Comparison of ENCODE assay signal across 8 cellular contexts in genomic region chr14:34713122-34713680, GRCh38. TPM values are rescaled to one million over a fixed set of nuclear protein-coding genes. Genes with fewer than 3 reads are reported as not detected.
DNase-seq lines count a peak whose midpoint lies in the region; ATAC-seq and TF ChIP-seq lines count a peak whose summit lies in the region.

No MANE protein-coding gene starts in this region.

- peak overlapping the region; percentile 85 for H3K4me3 ChIP-seq in GM12865 (ENCODE audit: low read depth, low read length)
- peak overlapping the region; percentile 71 for H3K4me3 ChIP-seq in fibroblast of pulmonary artery (replicated peaks; ENCODE audit: low read depth, low read length)
- peak overlapping the region; percentile 85 to 99 (median 95) for H3K4me3 ChIP-seq in sigmoid colon

- TF ChIP-seq EP300 in sigmoid colon (IDR thresholded peaks at IDR 0.05): no peak

- no peaks in the 10 kb centered on the region for H3K27me3 Mint-ChIP-seq in T-helper 17 cell

- TF ChIP-seq CTCF in GM12865 (IDR thresholded peaks at IDR 0.05; ENCODE audit: insufficient read depth, low read depth, low read length, missing control alignments): no peak
- TF ChIP-seq CTCF in fibroblast of pulmonary artery (IDR thresholded peaks at IDR 0.05; ENCODE audit: low read length, missing control alignments): no peak
- TF ChIP-seq CTCF in sigmoid colon (IDR thresholded peaks at IDR 0.05): no peak

- TF ChIP-seq POLR2A in sigmoid colon (IDR thresholded peaks at IDR 0.05): no peak

- no peaks in the 10 kb centered on the region for H3K27me3 ChIP-seq in sigmoid colon

- DNase-seq in GM12865 (ENCODE audit: low read depth): no peak
- no peak for DNase-seq in T-helper 17 cell
- DNase-seq in fibroblast of pulmonary artery (ENCODE audit: low read depth): no peak
- no peak for DNase-seq in sigmoid colon
- DNase-seq in amygdala (lab: John Stamatoyannopoulos, UW): no peak
- DNase-seq in SKM-1 (lab: John Stamatoyannopoulos, UW; ENCODE audit: unreplicated experiment): no peak

- peaks cover 4% of the 10 kb centered on the region for H3K36me3 Mint-ChIP-seq in T-helper 17 cell (ENCODE audit: low read depth)

- H3K9me3 ChIP-seq in T-helper 17 cell (ENCODE audit: control insufficient read depth, low read length, poor library complexity, severe bottlenecking): no peaks in the 10 kb centered on the region
- H3K9me3 ChIP-seq in sigmoid colon: no peaks in the 10 kb centered on the region

- 71 to 72% methylated on average over 6 of the region's 6 CpGs for WGBS in sigmoid colon, 2 donors

- peak overlapping the region; percentile 95 for H3K27ac Mint-ChIP-seq in T-helper 17 cell

- intact Hi-C loops in sigmoid colon (cut with DNase I): loop anchor here (5.0 to 10.0 kb wide), 4 partner anchors 81 to 689 kb away; partner anchors contain the start of genes FAM177A1, NFKBIA, PPP2R3C and PRORP

- ATAC-seq in T-helper 17 cell (no peak), GM18498 (IDR thresholded peaks at IDR 0.05; ENCODE audit: unreplicated experiment) (no peak), HG03469 (IDR thresholded peaks at IDR 0.05; ENCODE audit: unreplicated experiment) (no peak)

- H3K4me1 ChIP-seq in sigmoid colon: peaks cover 0 to 63% (median 50%) of the 10 kb centered on the region in 4 donors

- H3K4me1 Mint-ChIP-seq in T-helper 17 cell: peaks cover 13% of the 10 kb centered on the region

- peak overlapping the region; percentile 93 to 100 (median 99) for H3K27ac ChIP-seq in sigmoid colon

- H3K36me3 ChIP-seq in sigmoid colon: peaks cover 0 to 13% (median 3%) of the 10 kb centered on the region in 4 donors

- peak overlapping the region; percentile 92 for H3K4me3 Mint-ChIP-seq in T-helper 17 cell

RNA-seq across cellular contexts. Expression of gene CFL2, which starts 1.2 kb away (rescaled TPM):
- 10 to 100 TPM; 41.8 to 44.9 TPM for total RNA-seq in T-helper 17 cell
- total RNA-seq in sigmoid colon: 100 to 1,000 TPM; 251 to 380 (median 284) TPM
- polyA plus RNA-seq in sigmoid colon: 10 to 100 TPM in 2 of 3 donors, 1 to 10 TPM in 1; 6.0 to 28.2 (median 15.2) TPM

Comparison
In these comparisons a context has a peak if more than half of its experiments do, and no peak if none do; other contexts are left out.
1. RNA of gene CFL2, which starts 1.2 kb away (total RNA-seq): 251 to 380 TPM in sigmoid colon; 41.8 to 44.9 TPM in T-helper 17 cell; every median in the first group is over 4 times any median in the second.
2. Peak in every context shown above with its lines, with median percentiles within 50 percentile points of each other: H3K4me3 ChIP-seq.